In genomic region chr7:125355899-125356298, GRCh38 we compare ENCODE assay signal across 9 cellular contexts.
DNase-seq lines count a peak whose midpoint lies in the region.
"Had no signal": no experiment of that assay in that cellular context is flagged by ENCODE, and none has a peak within 500 bp of the region (broad histone marks: within the 10 kb centered on the region; RNA-seq: fewer than 3 reads in every experiment).

No MANE protein-coding gene starts in this region.

- DNase-seq in GDM1 (lab: John Stamatoyannopoulos, UW) (peak; percentile 76), HCEC 1CT (peak; percentile 37), HS-5 (ENCODE audit: low read depth) (peak; percentile 5), dermis microvascular lymphatic vessel endothelial cell (ENCODE audit: low read depth in 2 of 2) (peak; percentile 32 to 96), NCI-H446 treated with DMSO at 0.1 percent for 48 hours (lab: John Stamatoyannopoulos, UW) (no peak), kidney glomerular epithelial cell (lab: John Stamatoyannopoulos, UW) (no peak), NCI-H2107 (lab: John Stamatoyannopoulos, UW) (no peak), DMS 273 treated with DMSO at 0.1 percent for 48 hours (lab: John Stamatoyannopoulos, UW) (no peak)
- DNase-seq: PC-3 had no signal

Comparison
In these comparisons a context has a peak if more than half of its experiments do, and no peak if none do; other contexts are left out.
1. DNase-seq: peak in GDM1 (single experiment), HCEC 1CT (single experiment), HS-5 (single experiment) and dermis microvascular lymphatic vessel endothelial cell (2 of 2); none in NCI-H446 treated with DMSO at 0.1 percent for 48 hours (single experiment), kidney glomerular epithelial cell (single experiment), NCI-H2107 (single experiment) and DMS 273 treated with DMSO at 0.1 percent for 48 hours (single experiment).